ENCODE assay signal across 28 cellular contexts in the genomic region with DNA sequence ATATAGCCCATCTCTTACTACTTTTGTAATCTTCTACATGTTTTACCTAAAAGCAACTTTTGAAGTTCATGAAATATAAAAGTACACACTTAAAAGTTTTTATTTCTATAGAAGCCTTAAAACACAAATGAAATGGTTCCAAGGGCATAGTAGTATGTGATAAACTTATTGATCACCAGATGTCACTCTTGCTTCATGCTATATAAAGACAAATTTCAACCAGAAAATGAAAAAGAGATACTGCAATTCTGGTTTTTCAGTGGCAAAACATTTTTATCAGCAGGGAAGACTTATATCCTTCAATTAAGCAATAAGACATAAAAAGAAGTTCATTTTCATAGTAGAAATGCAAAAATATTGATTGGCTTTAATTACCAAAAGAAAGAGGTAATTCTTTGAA.
A peak's percentile ranks its signal among the peaks of the same experiment; 100 is the strongest.
DNase-seq lines count a peak whose midpoint lies in the region; ATAC-seq, FAIRE-seq and TF ChIP-seq lines count a peak whose summit lies in the region.
"Had no signal": no experiment of that assay in that cellular context is flagged by ENCODE, and none has a peak within 500 bp of the region (broad histone marks: within the 10 kb centered on the region; RNA-seq: fewer than 3 reads in every experiment).

No MANE protein-coding gene starts in this region.

- no peak overlapping the region for H3K9ac ChIP-seq in HepG2 (ENCODE audit: insufficient read depth, low read depth, low read length)

- in situ Hi-C loops in HepG2 (cut with HindIII; ENCODE audit: extremely low pct_ligation_motif_present, low pct_unique_long_range_greater_than_20kb), result no loop called here

- H3K36me3 Mint-ChIP-seq in type B pancreatic cell, result no peaks in the 10 kb centered on the region
- H3K36me3 Mint-ChIP-seq: activated naive CD8-positive, alpha-beta T cell; CD14-positive monocyte had no signal

- BruUV-seq in HepG2 (replicated peaks; lab: Mats Ljungman, UMichigan), result no TSS peak

- ATAC-seq in HepG2 (no peak), right lobe of liver (no peak), HG02973 (IDR thresholded peaks at IDR 0.05; ENCODE audit: unreplicated experiment) (no peak)
- ATAC-seq: A549; body of pancreas; gastrocnemius medialis; K562; naive thymus-derived CD8-positive, alpha-beta T cell had no signal

- H3K4me3 ChIP-seq in HepG2 (replicated peaks in 1 of 3; ENCODE audit: insufficient read depth in 1 of 3, low read depth in 2 of 3, low read length in 3 of 3) (no peak overlapping the region), right lobe of liver (no peak overlapping the region), cardiac fibroblast (replicated peaks in 1 of 2; ENCODE audit: low read depth in 2 of 2, low read length in 2 of 2) (no peak overlapping the region)
- H3K4me3 ChIP-seq: A549, body of pancreas, gastrocnemius medialis, K562 had no signal

- peaks cover 8% of the 10 kb centered on the region for H3K27me3 Mint-ChIP-seq in type B pancreatic cell
- H3K27me3 Mint-ChIP-seq: activated naive CD8-positive, alpha-beta T cell had no signal

- TF ChIP-seq RAD21 in HepG2 (CRISPR knock-in tag; IDR thresholded peaks at IDR 0.05), result no peak

- H3K9me3 ChIP-seq in HepG2 (ENCODE audit: low read length) (peaks cover 10% of the 10 kb centered on the region; the same call in 1 of the 2 replicates), right lobe of liver (no peaks in the 10 kb centered on the region)
- H3K9me3 ChIP-seq: gastrocnemius medialis had no signal

- intact Hi-C loops in HepG2 (cut with micrococcal nuclease; ENCODE audit: unreplicated experiment) (no loop called here), right lobe of liver (cut with DNase I) (no loop called here)

- DNase-seq in HepG2 (ENCODE audit: low spot score), result no peak
- DNase-seq in right lobe of liver, result no peak
- peak; percentile 17 for DNase-seq in NAMALWA (ENCODE audit: low spot score)
- DNase-seq in cardiac fibroblast (ENCODE audit: low read depth in 2 of 2), result no peak
- DNase-seq in type B pancreatic cell (ENCODE audit: extremely low spot score, unreplicated experiment), result no peak
- DNase-seq in cortex of kidney (lab: John Stamatoyannopoulos, UW), result no peak
- no peak for DNase-seq in NCI-H1048 (lab: John Stamatoyannopoulos, UW)
- DNase-seq: body of pancreas; dermis blood vessel endothelial cell; DMS 273 treated with DMSO at 0.1 percent for 48 hours; gastrocnemius medialis; GF-D8; kidney glomerular epithelial cell; mesenchymal stem cell; naive thymus-derived CD8-positive, alpha-beta T cell; NCI-H1105; NCI-H2081 treated with DMSO at 0.1 percent for 48 hours; NCI-H510A treated with DMSO at 0.1 percent for 48 hours; posterior cingulate gyrus; SIG-M5; stimulated activated CD4-positive, alpha-beta T cell treated with anti-CD3 and anti-CD28 coated beads, Interleukin-2, amount 100 ng/mL, for 48 hours had no signal

- H3K9me3 Mint-ChIP-seq in type B pancreatic cell, result peaks cover 5% of the 10 kb centered on the region

- no peaks in the 10 kb centered on the region for H3K36me3 ChIP-seq in HepG2 (replicated peaks in 1 of 2; ENCODE audit: control insufficient read depth in 1 of 2, insufficient read depth in 2 of 2, low read length in 2 of 2)
- H3K36me3 ChIP-seq in right lobe of liver, result no peaks in the 10 kb centered on the region
- H3K36me3 ChIP-seq: gastrocnemius medialis had no signal

- TF ChIP-seq EP300 in HepG2 (IDR thresholded peaks at IDR 0.05; ENCODE audit: low read depth in 2 of 2, low read length in 2 of 2) (no peak), HepG2 (CRISPR knock-in tag; IDR thresholded peaks at IDR 0.05; ENCODE audit: borderline replicate concordance) (no peak)

- H3K4me2 ChIP-seq in HepG2 (ENCODE audit: low read depth, low read length), result no peak overlapping the region
- H3K4me2 ChIP-seq: A549 had no signal

- no peaks in the 10 kb centered on the region for H3K4me1 ChIP-seq in HepG2 (ENCODE audit: insufficient read depth, low read length)
- no peaks in the 10 kb centered on the region for H3K4me1 ChIP-seq in right lobe of liver
- H3K4me1 ChIP-seq: A549, body of pancreas, gastrocnemius medialis had no signal

- POLR2A ChIA-PET in HepG2 (lab: Yijun Ruan, JAX), result no interaction called here

- TF ChIP-seq POLR2A in HepG2 (IDR thresholded peaks at IDR 0.05; ENCODE audit: insufficient read depth in 1 of 2, low read depth in 2 of 2, low read length in 2 of 2) (no peak), right lobe of liver (IDR thresholded peaks at IDR 0.05) (no peak)

- H3K27ac ChIP-seq in HepG2 (ENCODE audit: extremely low read length, insufficient read depth, low read length), result no peak overlapping the region
- H3K27ac ChIP-seq in right lobe of liver, result no peak overlapping the region
- H3K27ac ChIP-seq: A549, body of pancreas, gastrocnemius medialis had no signal

- CTCF ChIA-PET in HepG2 (lab: Yijun Ruan, JAX; ENCODE audit: low intra/inter-chr PET ratio, low total read pairs), result no interaction called here

- no peak overlapping the region for H3K27ac Mint-ChIP-seq in type B pancreatic cell
- H3K27ac Mint-ChIP-seq: activated naive CD8-positive, alpha-beta T cell; activated T-helper 1 cell treated with anti-CD3 and anti-CD28 coated beads, Interleukin-12 subunit alpha, Interleukin-12 subunit beta, Interleukin-2, Interleukin-4 antibody, amounts not matched to agents 30 ng/mL and 10 ng/mL and 1 ng/mL, durations not matched to agents 14 hours and 24 hours and 36 hours; CD14-positive monocyte; T-helper 1 cell treated with Interleukin-12 subunit alpha and Interleukin-12 subunit beta and Interleukin-4 antibody, amounts not matched to agents 30 μg/mL and 1 μg/mL, for 36 hours had no signal

- no peaks in the 10 kb centered on the region; a peak in 1 of 5 replicates for H3K27me3 ChIP-seq in HepG2 (ENCODE audit: control insufficient read depth in 1 of 2, insufficient read depth in 2 of 2, low read length in 2 of 2)
- H3K27me3 ChIP-seq in right lobe of liver, result no peaks in the 10 kb centered on the region
- H3K27me3 ChIP-seq: body of pancreas, gastrocnemius medialis had no signal

- no peak overlapping the region for H3K4me3 Mint-ChIP-seq in type B pancreatic cell
- H3K4me3 Mint-ChIP-seq: activated naive CD8-positive, alpha-beta T cell; activated T-helper 1 cell treated with anti-CD3 and anti-CD28 coated beads, Interleukin-12 subunit alpha, Interleukin-12 subunit beta, Interleukin-2, Interleukin-4 antibody, amounts not matched to agents 30 ng/mL and 10 ng/mL and 1 ng/mL, durations not matched to agents 14 hours and 24 hours and 36 hours; CD14-positive monocyte; naive thymus-derived CD8-positive, alpha-beta T cell; T-helper 1 cell treated with Interleukin-12 subunit alpha and Interleukin-12 subunit beta and Interleukin-4 antibody, amounts not matched to agents 30 μg/mL and 1 μg/mL, for 36 hours had no signal

- H3K4me1 Mint-ChIP-seq in type B pancreatic cell (ENCODE audit: unreplicated experiment), result no peaks in the 10 kb centered on the region
- H3K4me1 Mint-ChIP-seq: CD14-positive monocyte; naive thymus-derived CD8-positive, alpha-beta T cell had no signal

- FAIRE-seq in HepG2 (lab: Jason Lieb, UNC), result no peak
- FAIRE-seq: A549, K562 had no signal

- H3K79me2 ChIP-seq in HepG2 (ENCODE audit: insufficient read depth, low read length), result no peaks in the 10 kb centered on the region

- TF ChIP-seq CTCF in HepG2 (CRISPR knock-in tag; IDR thresholded peaks at IDR 0.05), result no peak
- no peak for TF ChIP-seq CTCF in right lobe of liver (IDR thresholded peaks at IDR 0.05)
- peak; percentile 1 for TF ChIP-seq CTCF in cardiac fibroblast (IDR thresholded peaks at IDR 0.05; ENCODE audit: low read depth, low read length)
- peak; percentile 56 for TF ChIP-seq CTCF in type B pancreatic cell (conservative IDR thresholded peaks at IDR 0.05)

- no peaks in the 10 kb centered on the region for H4K20me1 ChIP-seq in HepG2 (ENCODE audit: insufficient read depth, low read length)

- no peak overlapping the region for H2AFZ ChIP-seq in HepG2 (ENCODE audit: low read length)

TF ChIP-seq in HepG2, 621 proteins besides CTCF, POLR2A, EP300 and RAD21:
- TF ChIP-seq STAG1 (CRISPR knock-in tag; IDR thresholded peaks at IDR 0.05), result 0 out of 2 replicates have a peak, but pooled peaks have one; percentile 7
- no peak for TF ChIP-seq TEAD3 (CRISPR knock-in tag; optimal IDR thresholded peaks at IDR 0.05; ENCODE audit: borderline replicate concordance)

Comparison
In these comparisons a context has a peak if more than half of its experiments do, and no peak if none do; other contexts are left out.
1. CTCF ChIP-seq: peak in cardiac fibroblast (single experiment) and type B pancreatic cell (single experiment); none in HepG2 (single experiment) and right lobe of liver (0 of 4).